Comparison of ENCODE assay signal across 1 cellular context in genomic region chr17:37494401-37494831, GRCh38.
TF ChIP-seq lines count a peak whose summit lies in the region.

No MANE protein-coding gene starts in this region.

TF ChIP-seq in IMR-90, 13 proteins besides CTCF, POLR2A, EP300 and RAD21 (continued from another document):
- no peak for TF ChIP-seq ELK1 (IDR thresholded peaks at IDR 0.05; ENCODE audit: borderline replicate concordance, low read depth, low read length)
- no peak for TF ChIP-seq MAZ (IDR thresholded peaks at IDR 0.05; ENCODE audit: borderline replicate concordance, low read depth, low read length)
- TF ChIP-seq CHD1 (IDR thresholded peaks at IDR 0.05; ENCODE audit: low read depth, low read length) = no peak
- TF ChIP-seq BHLHE40 (IDR thresholded peaks at IDR 0.05; ENCODE audit: low read depth, low read length) = no peak; the same call in 1 of the 2 replicates
- no peak for TF ChIP-seq NFE2L2 (IDR thresholded peaks at IDR 0.05; ENCODE audit: low read depth, low read length)
- no peak for TF ChIP-seq MAFK (IDR thresholded peaks at IDR 0.05; ENCODE audit: low read depth, low read length)
- TF ChIP-seq SMC3 (IDR thresholded peaks at IDR 0.05; ENCODE audit: low read depth, low read length) = no peak
